Comparison of ENCODE assay signal across 1 cellular context in the genomic region with DNA sequence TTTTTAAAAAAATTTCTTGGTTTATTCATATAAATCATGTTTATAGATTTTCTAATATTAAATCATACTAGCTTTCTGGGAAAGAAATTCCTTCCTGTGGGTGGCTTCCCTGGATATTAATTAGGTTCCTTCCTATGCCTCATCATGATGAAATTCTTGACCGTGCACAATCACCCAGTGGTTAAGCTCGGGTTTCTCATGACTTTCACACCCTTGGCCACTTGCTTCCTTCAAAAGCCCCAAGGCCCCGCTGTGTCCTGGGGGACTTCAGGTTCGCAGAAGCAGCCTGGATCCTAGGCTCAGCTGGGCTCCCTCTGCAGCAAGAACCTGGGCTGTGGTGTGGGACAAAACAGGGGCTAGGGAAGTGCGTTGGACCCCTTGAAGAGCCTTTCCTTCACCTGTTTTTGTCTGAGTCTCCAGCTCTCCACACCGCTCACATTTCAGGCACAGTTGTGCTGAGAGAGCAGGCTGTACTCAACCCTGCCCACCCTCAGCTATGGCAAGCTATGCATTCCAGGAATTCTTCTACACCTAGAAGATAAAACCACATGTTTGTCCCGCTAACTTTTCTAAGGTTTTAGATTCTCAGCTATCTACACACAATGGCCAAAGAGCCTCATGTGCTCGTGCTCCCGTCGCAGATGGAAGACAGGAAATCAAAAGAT.
TF ChIP-seq lines count a peak whose summit lies in the region.

No MANE protein-coding gene starts in this region.

TF ChIP-seq in GM23338, 12 proteins besides CTCF, POLR2A, EP300 and RAD21 (continued from another document):
- TF ChIP-seq, protein P1, sequence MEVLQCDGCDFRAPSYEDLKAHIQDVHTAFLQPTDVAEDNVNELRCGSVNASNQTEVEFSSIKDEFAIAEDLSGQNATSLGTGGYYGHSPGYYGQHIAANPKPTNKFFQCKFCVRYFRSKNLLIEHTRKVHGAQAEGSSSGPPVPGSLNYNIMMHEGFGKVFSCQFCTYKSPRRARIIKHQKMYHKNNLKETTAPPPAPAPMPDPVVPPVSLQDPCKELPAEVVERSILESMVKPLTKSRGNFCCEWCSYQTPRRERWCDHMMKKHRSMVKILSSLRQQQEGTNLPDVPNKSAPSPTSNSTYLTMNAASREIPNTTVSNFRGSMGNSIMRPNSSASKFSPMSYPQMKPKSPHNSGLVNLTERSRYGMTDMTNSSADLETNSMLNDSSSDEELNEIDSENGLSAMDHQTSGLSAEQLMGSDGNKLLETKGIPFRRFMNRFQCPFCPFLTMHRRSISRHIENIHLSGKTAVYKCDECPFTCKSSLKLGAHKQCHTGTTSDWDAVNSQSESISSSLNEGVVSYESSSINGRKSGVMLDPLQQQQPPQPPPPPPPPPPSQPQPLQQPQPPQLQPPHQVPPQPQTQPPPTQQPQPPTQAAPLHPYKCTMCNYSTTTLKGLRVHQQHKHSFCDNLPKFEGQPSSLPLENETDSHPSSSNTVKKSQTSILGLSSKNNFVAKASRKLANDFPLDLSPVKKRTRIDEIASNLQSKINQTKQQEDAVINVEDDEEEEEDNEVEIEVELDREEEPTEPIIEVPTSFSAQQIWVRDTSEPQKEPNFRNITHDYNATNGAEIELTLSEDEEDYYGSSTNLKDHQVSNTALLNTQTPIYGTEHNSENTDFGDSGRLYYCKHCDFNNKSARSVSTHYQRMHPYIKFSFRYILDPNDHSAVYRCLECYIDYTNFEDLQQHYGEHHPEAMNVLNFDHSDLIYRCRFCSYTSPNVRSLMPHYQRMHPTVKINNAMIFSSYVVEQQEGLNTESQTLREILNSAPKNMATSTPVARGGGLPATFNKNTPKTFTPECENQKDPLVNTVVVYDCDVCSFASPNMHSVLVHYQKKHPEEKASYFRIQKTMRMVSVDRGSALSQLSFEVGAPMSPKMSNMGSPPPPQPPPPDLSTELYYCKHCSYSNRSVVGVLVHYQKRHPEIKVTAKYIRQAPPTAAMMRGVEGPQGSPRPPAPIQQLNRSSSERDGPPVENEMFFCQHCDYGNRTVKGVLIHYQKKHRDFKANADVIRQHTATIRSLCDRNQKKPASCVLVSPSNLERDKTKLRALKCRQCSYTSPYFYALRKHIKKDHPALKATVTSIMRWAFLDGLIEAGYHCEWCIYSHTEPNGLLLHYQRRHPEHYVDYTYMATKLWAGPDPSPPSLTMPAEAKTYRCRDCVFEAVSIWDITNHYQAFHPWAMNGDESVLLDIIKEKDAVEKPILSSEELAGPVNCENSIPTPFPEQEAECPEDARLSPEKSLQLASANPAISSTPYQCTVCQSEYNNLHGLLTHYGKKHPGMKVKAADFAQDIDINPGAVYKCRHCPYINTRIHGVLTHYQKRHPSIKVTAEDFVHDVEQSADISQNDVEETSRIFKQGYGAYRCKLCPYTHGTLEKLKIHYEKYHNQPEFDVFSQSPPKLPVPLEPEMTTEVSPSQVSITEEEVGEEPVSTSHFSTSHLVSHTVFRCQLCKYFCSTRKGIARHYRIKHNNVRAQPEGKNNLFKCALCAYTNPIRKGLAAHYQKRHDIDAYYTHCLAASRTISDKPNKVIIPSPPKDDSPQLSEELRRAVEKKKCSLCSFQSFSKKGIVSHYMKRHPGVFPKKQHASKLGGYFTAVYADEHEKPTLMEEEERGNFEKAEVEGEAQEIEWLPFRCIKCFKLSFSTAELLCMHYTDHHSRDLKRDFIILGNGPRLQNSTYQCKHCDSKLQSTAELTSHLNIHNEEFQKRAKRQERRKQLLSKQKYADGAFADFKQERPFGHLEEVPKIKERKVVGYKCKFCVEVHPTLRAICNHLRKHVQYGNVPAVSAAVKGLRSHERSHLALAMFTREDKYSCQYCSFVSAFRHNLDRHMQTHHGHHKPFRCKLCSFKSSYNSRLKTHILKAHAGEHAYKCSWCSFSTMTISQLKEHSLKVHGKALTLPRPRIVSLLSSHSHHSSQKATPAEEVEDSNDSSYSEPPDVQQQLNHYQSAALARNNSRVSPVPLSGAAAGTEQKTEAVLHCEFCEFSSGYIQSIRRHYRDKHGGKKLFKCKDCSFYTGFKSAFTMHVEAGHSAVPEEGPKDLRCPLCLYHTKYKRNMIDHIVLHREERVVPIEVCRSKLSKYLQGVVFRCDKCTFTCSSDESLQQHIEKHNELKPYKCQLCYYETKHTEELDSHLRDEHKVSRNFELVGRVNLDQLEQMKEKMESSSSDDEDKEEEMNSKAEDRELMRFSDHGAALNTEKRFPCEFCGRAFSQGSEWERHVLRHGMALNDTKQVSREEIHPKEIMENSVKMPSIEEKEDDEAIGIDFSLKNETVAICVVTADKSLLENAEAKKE (CRISPR knock-in tag; IDR thresholded peaks at IDR 0.05) = no peak
- TF ChIP-seq ZNF114 (CRISPR knock-in tag; IDR thresholded peaks at IDR 0.05) (no peak), CREB1 (CRISPR knock-in tag; IDR thresholded peaks at IDR 0.05; ENCODE audit: low read depth) (no peak), ZNF331 (CRISPR knock-in tag; IDR thresholded peaks at IDR 0.05; ENCODE audit: low read depth) (no peak), EZH2phosphoT487 (IDR thresholded peaks at IDR 0.05; ENCODE audit: unreplicated experiment) (no peak)
- TF ChIP-seq, protein P2, sequence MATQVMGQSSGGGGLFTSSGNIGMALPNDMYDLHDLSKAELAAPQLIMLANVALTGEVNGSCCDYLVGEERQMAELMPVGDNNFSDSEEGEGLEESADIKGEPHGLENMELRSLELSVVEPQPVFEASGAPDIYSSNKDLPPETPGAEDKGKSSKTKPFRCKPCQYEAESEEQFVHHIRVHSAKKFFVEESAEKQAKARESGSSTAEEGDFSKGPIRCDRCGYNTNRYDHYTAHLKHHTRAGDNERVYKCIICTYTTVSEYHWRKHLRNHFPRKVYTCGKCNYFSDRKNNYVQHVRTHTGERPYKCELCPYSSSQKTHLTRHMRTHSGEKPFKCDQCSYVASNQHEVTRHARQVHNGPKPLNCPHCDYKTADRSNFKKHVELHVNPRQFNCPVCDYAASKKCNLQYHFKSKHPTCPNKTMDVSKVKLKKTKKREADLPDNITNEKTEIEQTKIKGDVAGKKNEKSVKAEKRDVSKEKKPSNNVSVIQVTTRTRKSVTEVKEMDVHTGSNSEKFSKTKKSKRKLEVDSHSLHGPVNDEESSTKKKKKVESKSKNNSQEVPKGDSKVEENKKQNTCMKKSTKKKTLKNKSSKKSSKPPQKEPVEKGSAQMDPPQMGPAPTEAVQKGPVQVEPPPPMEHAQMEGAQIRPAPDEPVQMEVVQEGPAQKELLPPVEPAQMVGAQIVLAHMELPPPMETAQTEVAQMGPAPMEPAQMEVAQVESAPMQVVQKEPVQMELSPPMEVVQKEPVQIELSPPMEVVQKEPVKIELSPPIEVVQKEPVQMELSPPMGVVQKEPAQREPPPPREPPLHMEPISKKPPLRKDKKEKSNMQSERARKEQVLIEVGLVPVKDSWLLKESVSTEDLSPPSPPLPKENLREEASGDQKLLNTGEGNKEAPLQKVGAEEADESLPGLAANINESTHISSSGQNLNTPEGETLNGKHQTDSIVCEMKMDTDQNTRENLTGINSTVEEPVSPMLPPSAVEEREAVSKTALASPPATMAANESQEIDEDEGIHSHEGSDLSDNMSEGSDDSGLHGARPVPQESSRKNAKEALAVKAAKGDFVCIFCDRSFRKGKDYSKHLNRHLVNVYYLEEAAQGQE (IDR thresholded peaks at IDR 0.05; ENCODE audit: unreplicated experiment) = no peak
